In genomic region chr1:169485427-169486280, GRCh38 we compare ENCODE assay signal across 8 cellular contexts. TPM values are rescaled to one million over a fixed set of nuclear protein-coding genes. Genes with fewer than 3 reads are reported as not detected.
DNase-seq lines count a peak whose midpoint lies in the region; ATAC-seq and TF ChIP-seq lines count a peak whose summit lies in the region.

A gene with protein sequence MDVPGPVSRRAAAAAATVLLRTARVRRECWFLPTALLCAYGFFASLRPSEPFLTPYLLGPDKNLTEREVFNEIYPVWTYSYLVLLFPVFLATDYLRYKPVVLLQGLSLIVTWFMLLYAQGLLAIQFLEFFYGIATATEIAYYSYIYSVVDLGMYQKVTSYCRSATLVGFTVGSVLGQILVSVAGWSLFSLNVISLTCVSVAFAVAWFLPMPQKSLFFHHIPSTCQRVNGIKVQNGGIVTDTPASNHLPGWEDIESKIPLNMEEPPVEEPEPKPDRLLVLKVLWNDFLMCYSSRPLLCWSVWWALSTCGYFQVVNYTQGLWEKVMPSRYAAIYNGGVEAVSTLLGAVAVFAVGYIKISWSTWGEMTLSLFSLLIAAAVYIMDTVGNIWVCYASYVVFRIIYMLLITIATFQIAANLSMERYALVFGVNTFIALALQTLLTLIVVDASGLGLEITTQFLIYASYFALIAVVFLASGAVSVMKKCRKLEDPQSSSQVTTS (minus strand): TSS chr1:169485944. CDS start chr1:169485766, 178 bp downstream.

- no peaks in the 10 kb centered on the region for H3K27me3 ChIP-seq in BJ (ENCODE audit: control insufficient read depth, insufficient read depth, low read length)

- peak within 1 kb of the TSS; percentile 83 for H3K27ac ChIP-seq in cingulate gyrus (ENCODE audit: low read depth, low read length)

- DNase-seq in BJ (ENCODE audit: low read depth) = peak; percentile 96
- DNase-seq in GM19238 (ENCODE audit: insufficient read length, low spot score) = peak; percentile 94
- peak; percentile 98 for DNase-seq in NCI-H510A treated with DMSO at 0.1 percent for 48 hours (lab: John Stamatoyannopoulos, UW)
- DNase-seq in activated CD4-positive, alpha-beta T cell treated with anti-CD3 and anti-CD28 coated beads for 4 hours = peak; percentile 91 to 93
- peak; percentile 98 for DNase-seq in kidney glomerular epithelial cell (lab: John Stamatoyannopoulos, UW)
- peak; percentile 75 to 79 for DNase-seq in stimulated activated CD4-positive, alpha-beta T cell treated with anti-CD3 and anti-CD28 coated beads, Interleukin-1b, Interleukin-23, amount 100 ng/mL, for 1 hour (ENCODE audit: low read depth in 2 of 2)

- TF ChIP-seq CTCF in BJ (IDR thresholded peaks at IDR 0.05; ENCODE audit: insufficient read depth, low read depth, low read length) = peak; percentile 36; the same call in 1 of the 2 replicates

- peak; percentile 97 for ATAC-seq in HG03442 (IDR thresholded peaks at IDR 0.05; ENCODE audit: unreplicated experiment)

- POLR2A ChIA-PET in BJ (lab: Charles Lee) = interaction anchor here (0.7 kb wide), 1 partner anchor 9 kb away, joined by 5 read pairs; no protein-coding TSS in a partner anchor

- H3K36me3 ChIP-seq in BJ (ENCODE audit: control insufficient read depth, insufficient read depth, low read length) = no peaks in the 10 kb centered on the region

- CTCF ChIA-PET in BJ (lab: Yijun Ruan, JAX) = interaction anchor here (1.0 to 1.2 kb wide), 2 partner anchors 26 to 63 kb away, joined by 3 to 4 read pairs; no protein-coding TSS in a partner anchor

- H3K4me3 ChIP-seq in BJ (ENCODE audit: low read depth, low read length) = peak within 1 kb of the TSS; percentile 86

RNA-seq across cellular contexts. Expression of the gene that starts here (rescaled TPM):
- 3.3 and 4.9 TPM in 2 replicates for polyA plus RNA-seq in BJ (2011; rRNA removed)
- 3.4 and 3.6 TPM in 2 replicates for polyA minus RNA-seq in BJ (2011; rRNA and poly(A)+ RNA removed)

Comparison
In these comparisons a context has a peak if more than half of its experiments do, and no peak if none do; other contexts are left out.
1. Peak in every context shown above with its lines: DNase-seq, ATAC-seq, H3K4me3 ChIP-seq and H3K27ac ChIP-seq.